Comparison of ENCODE assay signal across 1 cellular context in the genomic region with DNA sequence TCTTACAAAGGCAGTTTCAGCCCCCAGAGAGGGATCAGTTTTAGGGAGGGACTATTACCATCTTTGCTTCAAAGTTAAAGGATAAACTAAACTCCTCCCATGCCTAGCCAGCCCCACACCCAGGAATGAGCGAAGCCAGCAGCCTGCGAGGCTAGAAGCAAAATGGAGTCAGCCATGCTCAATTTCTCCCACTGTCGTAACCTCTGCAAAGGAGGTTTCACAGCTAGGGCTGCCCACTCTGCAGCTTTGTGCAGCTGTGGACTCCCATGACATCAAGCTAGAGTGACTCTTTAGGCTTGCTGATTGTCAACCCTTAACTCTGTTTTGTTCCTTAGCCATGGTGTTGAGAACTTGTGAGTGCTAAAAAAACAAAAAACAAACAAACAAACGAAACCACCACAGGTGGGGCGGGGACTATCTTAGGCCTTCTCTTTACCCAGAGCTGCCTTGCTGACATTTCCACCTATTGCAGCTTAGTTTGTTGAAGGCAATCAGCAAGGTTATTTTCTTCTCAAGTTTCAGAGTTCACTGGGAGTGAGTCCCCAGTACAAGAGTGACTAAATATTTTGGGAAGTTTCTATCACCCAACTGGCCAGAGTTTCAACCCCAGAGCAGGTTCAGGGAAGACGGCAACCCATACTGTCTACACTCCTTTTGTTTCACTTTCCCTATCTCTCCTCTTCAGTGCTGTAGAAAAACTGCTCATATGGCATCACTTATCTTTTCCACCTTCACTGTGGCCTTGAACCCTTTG.
TF ChIP-seq lines count a peak whose summit lies in the region.

No MANE protein-coding gene starts in this region.

TF ChIP-seq in GM23338, 12 proteins besides CTCF, POLR2A, EP300 and RAD21 (continued from another document):
- TF ChIP-seq, protein P1, sequence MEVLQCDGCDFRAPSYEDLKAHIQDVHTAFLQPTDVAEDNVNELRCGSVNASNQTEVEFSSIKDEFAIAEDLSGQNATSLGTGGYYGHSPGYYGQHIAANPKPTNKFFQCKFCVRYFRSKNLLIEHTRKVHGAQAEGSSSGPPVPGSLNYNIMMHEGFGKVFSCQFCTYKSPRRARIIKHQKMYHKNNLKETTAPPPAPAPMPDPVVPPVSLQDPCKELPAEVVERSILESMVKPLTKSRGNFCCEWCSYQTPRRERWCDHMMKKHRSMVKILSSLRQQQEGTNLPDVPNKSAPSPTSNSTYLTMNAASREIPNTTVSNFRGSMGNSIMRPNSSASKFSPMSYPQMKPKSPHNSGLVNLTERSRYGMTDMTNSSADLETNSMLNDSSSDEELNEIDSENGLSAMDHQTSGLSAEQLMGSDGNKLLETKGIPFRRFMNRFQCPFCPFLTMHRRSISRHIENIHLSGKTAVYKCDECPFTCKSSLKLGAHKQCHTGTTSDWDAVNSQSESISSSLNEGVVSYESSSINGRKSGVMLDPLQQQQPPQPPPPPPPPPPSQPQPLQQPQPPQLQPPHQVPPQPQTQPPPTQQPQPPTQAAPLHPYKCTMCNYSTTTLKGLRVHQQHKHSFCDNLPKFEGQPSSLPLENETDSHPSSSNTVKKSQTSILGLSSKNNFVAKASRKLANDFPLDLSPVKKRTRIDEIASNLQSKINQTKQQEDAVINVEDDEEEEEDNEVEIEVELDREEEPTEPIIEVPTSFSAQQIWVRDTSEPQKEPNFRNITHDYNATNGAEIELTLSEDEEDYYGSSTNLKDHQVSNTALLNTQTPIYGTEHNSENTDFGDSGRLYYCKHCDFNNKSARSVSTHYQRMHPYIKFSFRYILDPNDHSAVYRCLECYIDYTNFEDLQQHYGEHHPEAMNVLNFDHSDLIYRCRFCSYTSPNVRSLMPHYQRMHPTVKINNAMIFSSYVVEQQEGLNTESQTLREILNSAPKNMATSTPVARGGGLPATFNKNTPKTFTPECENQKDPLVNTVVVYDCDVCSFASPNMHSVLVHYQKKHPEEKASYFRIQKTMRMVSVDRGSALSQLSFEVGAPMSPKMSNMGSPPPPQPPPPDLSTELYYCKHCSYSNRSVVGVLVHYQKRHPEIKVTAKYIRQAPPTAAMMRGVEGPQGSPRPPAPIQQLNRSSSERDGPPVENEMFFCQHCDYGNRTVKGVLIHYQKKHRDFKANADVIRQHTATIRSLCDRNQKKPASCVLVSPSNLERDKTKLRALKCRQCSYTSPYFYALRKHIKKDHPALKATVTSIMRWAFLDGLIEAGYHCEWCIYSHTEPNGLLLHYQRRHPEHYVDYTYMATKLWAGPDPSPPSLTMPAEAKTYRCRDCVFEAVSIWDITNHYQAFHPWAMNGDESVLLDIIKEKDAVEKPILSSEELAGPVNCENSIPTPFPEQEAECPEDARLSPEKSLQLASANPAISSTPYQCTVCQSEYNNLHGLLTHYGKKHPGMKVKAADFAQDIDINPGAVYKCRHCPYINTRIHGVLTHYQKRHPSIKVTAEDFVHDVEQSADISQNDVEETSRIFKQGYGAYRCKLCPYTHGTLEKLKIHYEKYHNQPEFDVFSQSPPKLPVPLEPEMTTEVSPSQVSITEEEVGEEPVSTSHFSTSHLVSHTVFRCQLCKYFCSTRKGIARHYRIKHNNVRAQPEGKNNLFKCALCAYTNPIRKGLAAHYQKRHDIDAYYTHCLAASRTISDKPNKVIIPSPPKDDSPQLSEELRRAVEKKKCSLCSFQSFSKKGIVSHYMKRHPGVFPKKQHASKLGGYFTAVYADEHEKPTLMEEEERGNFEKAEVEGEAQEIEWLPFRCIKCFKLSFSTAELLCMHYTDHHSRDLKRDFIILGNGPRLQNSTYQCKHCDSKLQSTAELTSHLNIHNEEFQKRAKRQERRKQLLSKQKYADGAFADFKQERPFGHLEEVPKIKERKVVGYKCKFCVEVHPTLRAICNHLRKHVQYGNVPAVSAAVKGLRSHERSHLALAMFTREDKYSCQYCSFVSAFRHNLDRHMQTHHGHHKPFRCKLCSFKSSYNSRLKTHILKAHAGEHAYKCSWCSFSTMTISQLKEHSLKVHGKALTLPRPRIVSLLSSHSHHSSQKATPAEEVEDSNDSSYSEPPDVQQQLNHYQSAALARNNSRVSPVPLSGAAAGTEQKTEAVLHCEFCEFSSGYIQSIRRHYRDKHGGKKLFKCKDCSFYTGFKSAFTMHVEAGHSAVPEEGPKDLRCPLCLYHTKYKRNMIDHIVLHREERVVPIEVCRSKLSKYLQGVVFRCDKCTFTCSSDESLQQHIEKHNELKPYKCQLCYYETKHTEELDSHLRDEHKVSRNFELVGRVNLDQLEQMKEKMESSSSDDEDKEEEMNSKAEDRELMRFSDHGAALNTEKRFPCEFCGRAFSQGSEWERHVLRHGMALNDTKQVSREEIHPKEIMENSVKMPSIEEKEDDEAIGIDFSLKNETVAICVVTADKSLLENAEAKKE (CRISPR knock-in tag; IDR thresholded peaks at IDR 0.05): no peak
- no peak for TF ChIP-seq EZH2 (IDR thresholded peaks at IDR 0.05; ENCODE audit: low read depth, unreplicated experiment)
- TF ChIP-seq, protein P2, sequence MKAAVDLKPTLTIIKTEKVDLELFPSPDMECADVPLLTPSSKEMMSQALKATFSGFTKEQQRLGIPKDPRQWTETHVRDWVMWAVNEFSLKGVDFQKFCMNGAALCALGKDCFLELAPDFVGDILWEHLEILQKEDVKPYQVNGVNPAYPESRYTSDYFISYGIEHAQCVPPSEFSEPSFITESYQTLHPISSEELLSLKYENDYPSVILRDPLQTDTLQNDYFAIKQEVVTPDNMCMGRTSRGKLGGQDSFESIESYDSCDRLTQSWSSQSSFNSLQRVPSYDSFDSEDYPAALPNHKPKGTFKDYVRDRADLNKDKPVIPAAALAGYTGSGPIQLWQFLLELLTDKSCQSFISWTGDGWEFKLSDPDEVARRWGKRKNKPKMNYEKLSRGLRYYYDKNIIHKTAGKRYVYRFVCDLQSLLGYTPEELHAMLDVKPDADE (IDR thresholded peaks at IDR 0.05): no peak
- TF ChIP-seq ZNF331 (CRISPR knock-in tag; IDR thresholded peaks at IDR 0.05; ENCODE audit: low read depth): no peak
- TF ChIP-seq STAT1 (IDR thresholded peaks at IDR 0.05; ENCODE audit: unreplicated experiment): no peak
- TF ChIP-seq, protein P3, sequence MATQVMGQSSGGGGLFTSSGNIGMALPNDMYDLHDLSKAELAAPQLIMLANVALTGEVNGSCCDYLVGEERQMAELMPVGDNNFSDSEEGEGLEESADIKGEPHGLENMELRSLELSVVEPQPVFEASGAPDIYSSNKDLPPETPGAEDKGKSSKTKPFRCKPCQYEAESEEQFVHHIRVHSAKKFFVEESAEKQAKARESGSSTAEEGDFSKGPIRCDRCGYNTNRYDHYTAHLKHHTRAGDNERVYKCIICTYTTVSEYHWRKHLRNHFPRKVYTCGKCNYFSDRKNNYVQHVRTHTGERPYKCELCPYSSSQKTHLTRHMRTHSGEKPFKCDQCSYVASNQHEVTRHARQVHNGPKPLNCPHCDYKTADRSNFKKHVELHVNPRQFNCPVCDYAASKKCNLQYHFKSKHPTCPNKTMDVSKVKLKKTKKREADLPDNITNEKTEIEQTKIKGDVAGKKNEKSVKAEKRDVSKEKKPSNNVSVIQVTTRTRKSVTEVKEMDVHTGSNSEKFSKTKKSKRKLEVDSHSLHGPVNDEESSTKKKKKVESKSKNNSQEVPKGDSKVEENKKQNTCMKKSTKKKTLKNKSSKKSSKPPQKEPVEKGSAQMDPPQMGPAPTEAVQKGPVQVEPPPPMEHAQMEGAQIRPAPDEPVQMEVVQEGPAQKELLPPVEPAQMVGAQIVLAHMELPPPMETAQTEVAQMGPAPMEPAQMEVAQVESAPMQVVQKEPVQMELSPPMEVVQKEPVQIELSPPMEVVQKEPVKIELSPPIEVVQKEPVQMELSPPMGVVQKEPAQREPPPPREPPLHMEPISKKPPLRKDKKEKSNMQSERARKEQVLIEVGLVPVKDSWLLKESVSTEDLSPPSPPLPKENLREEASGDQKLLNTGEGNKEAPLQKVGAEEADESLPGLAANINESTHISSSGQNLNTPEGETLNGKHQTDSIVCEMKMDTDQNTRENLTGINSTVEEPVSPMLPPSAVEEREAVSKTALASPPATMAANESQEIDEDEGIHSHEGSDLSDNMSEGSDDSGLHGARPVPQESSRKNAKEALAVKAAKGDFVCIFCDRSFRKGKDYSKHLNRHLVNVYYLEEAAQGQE (IDR thresholded peaks at IDR 0.05; ENCODE audit: unreplicated experiment): no peak
- no peak for TF ChIP-seq ZNF114 (CRISPR knock-in tag; IDR thresholded peaks at IDR 0.05)
- no peak for TF ChIP-seq JUNB (IDR thresholded peaks at IDR 0.05; ENCODE audit: unreplicated experiment)
- TF ChIP-seq POLR2AphosphoS5 (IDR thresholded peaks at IDR 0.05; ENCODE audit: low read depth): no peak
